Comparison of ENCODE assay signal across 9 cellular contexts in genomic region chr5:28014779-28015178, GRCh38.
DNase-seq lines count a peak whose midpoint lies in the region; ATAC-seq, FAIRE-seq and TF ChIP-seq lines count a peak whose summit lies in the region.
"Had no signal": no experiment of that assay in that cellular context is flagged by ENCODE, and none has a peak within 500 bp of the region (broad histone marks: within the 10 kb centered on the region; RNA-seq: fewer than 3 reads in every experiment).

No MANE protein-coding gene starts in this region.

- no peak overlapping the region for H2BK120ac ChIP-seq in H9 (ENCODE audit: low read depth, low read length, poor library complexity, severe bottlenecking)

- H3K27ac Mint-ChIP-seq in H9 = no peak overlapping the region
- H3K27ac Mint-ChIP-seq in glutamatergic neuron (ENCODE audit: unreplicated experiment) = no peak overlapping the region

- H3K4me3 Mint-ChIP-seq in H9 = no peak overlapping the region
- no peak overlapping the region for H3K4me3 Mint-ChIP-seq in glutamatergic neuron (ENCODE audit: unreplicated experiment)

- H3K9me3 Mint-ChIP-seq in H9 (peaks cover 65 to 66% of the 10 kb centered on the region in 2 experiments), glutamatergic neuron (ENCODE audit: unreplicated experiment) (peaks cover 2% of the 10 kb centered on the region)

- no peaks in the 10 kb centered on the region for H3K79me1 ChIP-seq in H9 (ENCODE audit: insufficient read depth, low read depth, low read length, poor library complexity, severe bottlenecking)

- ATAC-seq in DND-41 (ENCODE audit: insufficient read depth, low read depth) (no peak), GM18505 (IDR thresholded peaks at IDR 0.05; ENCODE audit: unreplicated experiment) (no peak)
- ATAC-seq: left colon had no signal

- H4K20me1 ChIP-seq in DND-41 (ENCODE audit: insufficient read depth, low read length) (no peaks in the 10 kb centered on the region), H9 (ENCODE audit: control insufficient read depth, insufficient read depth, insufficient read length) (no peaks in the 10 kb centered on the region)

- no peaks in the 10 kb centered on the region for H3K36me3 ChIP-seq in DND-41 (ENCODE audit: insufficient read depth, low read length)

- no peaks in the 10 kb centered on the region for H3K23me2 ChIP-seq in H9 (ENCODE audit: insufficient read length, low read depth, low read length, poor library complexity, severe bottlenecking)

- H3K36me3 Mint-ChIP-seq in H9 (ENCODE audit: insufficient read depth in 1 of 3, low read depth in 3 of 3) (peaks cover 26 to 67% (median 45%) of the 10 kb centered on the region in 3 experiments; a peak in 6 of 7 replicates), glutamatergic neuron (ENCODE audit: unreplicated experiment) (peaks cover 38% of the 10 kb centered on the region)

- no peak overlapping the region for H4K8ac ChIP-seq in H9 (replicated peaks; ENCODE audit: insufficient read length, low read depth, low read length)

- H3K4ac ChIP-seq in H9 (ENCODE audit: low read depth, low read length) = no peak overlapping the region

- H3K79me2 ChIP-seq in DND-41 (ENCODE audit: insufficient read depth, low read length) (no peaks in the 10 kb centered on the region), H9 (ENCODE audit: insufficient read depth, low read length) (no peaks in the 10 kb centered on the region)

- H3K27me3 ChIP-seq in DND-41 (ENCODE audit: insufficient read depth, low read length, poor library complexity) (no peaks in the 10 kb centered on the region), H9 (ENCODE audit: insufficient read depth, low read length) (no peaks in the 10 kb centered on the region)

- TF ChIP-seq CTCF in DND-41 (IDR thresholded peaks at IDR 0.05; ENCODE audit: borderline replicate concordance, extremely low read depth, low read length, poor library complexity, severe bottlenecking) (peak; percentile 51), H9 (conservative IDR thresholded peaks at IDR 0.05) (peak; percentile 76), glutamatergic neuron (IDR thresholded peaks at IDR 0.05; ENCODE audit: partially characterized antibody, unreplicated experiment) (peak; percentile 56)

- no peak overlapping the region for H3K9ac ChIP-seq in DND-41 (ENCODE audit: low read depth, low read length)
- no peak overlapping the region for H3K9ac ChIP-seq in H9 (ENCODE audit: extremely low read depth, insufficient read length, low read length)

- H2BK15ac ChIP-seq in H9 (ENCODE audit: low read depth, low read length) = no peak overlapping the region

- no peak overlapping the region for H3T11ph ChIP-seq in H9 (ENCODE audit: low read length)

- TF ChIP-seq POLR2A in GM18505 (IDR thresholded peaks at IDR 0.05; ENCODE audit: borderline replicate concordance, extremely low read depth, insufficient read depth, insufficient read length) = no peak

- H3K23ac ChIP-seq in H9 (ENCODE audit: insufficient read length, low read depth, low read length) = no peak overlapping the region

- H3K18ac ChIP-seq in H9 (ENCODE audit: insufficient read length, low read depth, low read length) = no peak overlapping the region

- no peak for FAIRE-seq in frontal cortex (lab: Jason Lieb, UNC)

- H3K27me3 Mint-ChIP-seq in H9 (ENCODE audit: low read depth) (no peaks in the 10 kb centered on the region; the same call in none of the 2 replicates), glutamatergic neuron (ENCODE audit: unreplicated experiment) (peaks cover 5% of the 10 kb centered on the region)

- H2AFZ ChIP-seq in DND-41 (ENCODE audit: low read depth, low read length) (no peak overlapping the region), H9 (ENCODE audit: low read length) (no peak overlapping the region)

- H4K91ac ChIP-seq in H9 (ENCODE audit: insufficient read length, low read depth, low read length) = no peak overlapping the region

- no peak overlapping the region for H3K56ac ChIP-seq in H9 (ENCODE audit: insufficient read length, low read depth, low read length)

- WGBS in H9 (ENCODE audit: extremely low coverage, insufficient read length, low lambda C conversion rate) = no CpG with 5 or more reads among the region's 3 CpGs

- H2BK5ac ChIP-seq in H9 (ENCODE audit: insufficient read length, low read length) = no peak overlapping the region

- no peak overlapping the region for H2BK20ac ChIP-seq in H9 (ENCODE audit: low read depth, low read length, poor library complexity, severe bottlenecking)

- H2AK5ac ChIP-seq in H9 (ENCODE audit: insufficient read length, low read length) = no peak overlapping the region

- H3K4me2 ChIP-seq in DND-41 (ENCODE audit: insufficient read depth, low read length) = no peak overlapping the region
- no peak overlapping the region for H3K4me2 ChIP-seq in H9 (ENCODE audit: insufficient read depth, insufficient read length, low read length)

- no peak overlapping the region for H3K4me3 ChIP-seq in DND-41 (ENCODE audit: low read depth in 1 of 2, low read length in 2 of 2)

- H2BK12ac ChIP-seq in H9 (ENCODE audit: insufficient read length, low read depth, low read length) = no peak overlapping the region

- H4K5ac ChIP-seq in H9 (ENCODE audit: insufficient read length, low read depth, low read length) = no peak overlapping the region

- no peak for DNase-seq in DND-41
- no peak for DNase-seq in H9
- DNase-seq in RPMI7951 (ENCODE audit: low read depth) = peak; percentile 30
- no peak for DNase-seq in glutamatergic neuron
- DNase-seq in frontal cortex (ENCODE audit: low spot score in 2 of 2) = no peak
- DNase-seq in stimulated activated naive CD4-positive, alpha-beta T cell treated with Interleukin-2 at 50 U/mL for 16 hours (lab: John Stamatoyannopoulos, UW) = no peak
- no peak for DNase-seq in NCI-H1436 (lab: John Stamatoyannopoulos, UW)
- DNase-seq: left colon had no signal

- H3K9me3 ChIP-seq in DND-41 (ENCODE audit: insufficient read depth, low read length, severe bottlenecking) (peaks cover 50% of the 10 kb centered on the region), H9 (ENCODE audit: control insufficient read depth, low read depth, low read length) (peaks cover 35% of the 10 kb centered on the region)

- no peak overlapping the region for H3K27ac ChIP-seq in DND-41 (ENCODE audit: low read length)
- no peak overlapping the region for H3K27ac ChIP-seq in H9 (ENCODE audit: insufficient read length, low read depth, low read length)

- no peaks in the 10 kb centered on the region for H3K4me1 ChIP-seq in DND-41 (ENCODE audit: insufficient read depth, low read length)
- no peaks in the 10 kb centered on the region for H3K4me1 ChIP-seq in H9 (ENCODE audit: insufficient read depth, low read length)

- H3K14ac ChIP-seq in H9 (ENCODE audit: insufficient read depth, low read length) = no peak overlapping the region

- H3K4me1 Mint-ChIP-seq in H9 (no peaks in the 10 kb centered on the region), glutamatergic neuron (ENCODE audit: low read depth, unreplicated experiment) (no peaks in the 10 kb centered on the region)
